Comparison of ENCODE assay signal across 24 cellular contexts in genomic region chr10:97733256-97733655, GRCh38. TPM values are rescaled to one million over a fixed set of nuclear protein-coding genes. Genes with fewer than 3 reads are reported as not detected.
DNase-seq lines count a peak whose midpoint lies in the region; ATAC-seq, FAIRE-seq and TF ChIP-seq lines count a peak whose summit lies in the region.
"Had no signal": no experiment of that assay in that cellular context is flagged by ENCODE, and none has a peak within 500 bp of the region (broad histone marks: within the 10 kb centered on the region; RNA-seq: fewer than 3 reads in every experiment).

No MANE protein-coding gene starts in this region.

- no peak overlapping the region for H3K27ac Mint-ChIP-seq in MCF 10A (ENCODE audit: low read depth, unreplicated experiment)
- no peak overlapping the region for H3K27ac Mint-ChIP-seq in progenitor cell of endocrine pancreas
- H3K27ac Mint-ChIP-seq: B cell; CD4-positive, alpha-beta T cell; CD8-positive, alpha-beta T cell had no signal

- DNase-seq in MCF 10A (ENCODE audit: unreplicated experiment) (peak; percentile 68), breast epithelium (ENCODE audit: low spot score in 2 of 2) (no peak), bronchial epithelial cell (ENCODE audit: low read depth) (peak; percentile 88), fibroblast of the aortic adventitia (ENCODE audit: low read depth) (peak; percentile 10), tibial nerve (ENCODE audit: low spot score in 2 of 2) (no peak), progenitor cell of endocrine pancreas (ENCODE audit: low spot score, unreplicated experiment) (no peak)
- DNase-seq: AML-193; Caco-2; Calu3; CD4-positive, alpha-beta T cell; CD8-positive, alpha-beta T cell; DMS79 treated with DMSO at 0.1 percent for 48 hours; GF-D8 had no signal

- H3K4me3 Mint-ChIP-seq in MCF 10A (ENCODE audit: unreplicated experiment): no peak overlapping the region
- no peak overlapping the region for H3K4me3 Mint-ChIP-seq in progenitor cell of endocrine pancreas (ENCODE audit: low read depth)
- H3K4me3 Mint-ChIP-seq: B cell; CD8-positive, alpha-beta T cell had no signal

- intact Hi-C loops in MCF 10A (cut with micrococcal nuclease) (loop anchor here (5.0 kb wide), 1 partner anchor 161 kb away; the partner anchor contains the start of gene ANKRD2), breast epithelium (cut with DNase I; ENCODE audit: low total_unique reads) (no loop called here)

- no TSS peak for BruUV-seq in MCF 10A (replicated peaks; lab: Mats Ljungman, UMichigan)

- H3K9me3 ChIP-seq in breast epithelium (no peaks in the 10 kb centered on the region), tibial nerve (no peaks in the 10 kb centered on the region)
- H3K9me3 ChIP-seq: A549, Caco-2 had no signal

- ATAC-seq in GM21737 (IDR thresholded peaks at IDR 0.05; ENCODE audit: unreplicated experiment): no peak
- ATAC-seq: A549; CD8-positive, alpha-beta T cell had no signal

- no peak for TF ChIP-seq EP300 in tibial nerve (IDR thresholded peaks at IDR 0.05)

- whole genome bisulfite sequencing in tibial nerve, 2 donors: 88% methylated on average over 5 of the region's 5 CpGs

- no peak overlapping the region for H3K4me3 ChIP-seq in breast epithelium
- no peak overlapping the region for H3K4me3 ChIP-seq in bronchial epithelial cell (ENCODE audit: low read depth, low read length)
- H3K4me3 ChIP-seq in fibroblast of the aortic adventitia (ENCODE audit: low read depth, low read length): no peak overlapping the region
- H3K4me3 ChIP-seq in tibial nerve: no peak overlapping the region
- H3K4me3 ChIP-seq: A549; BLaER1 treated with 17β-estradiol and CSF1 and Interleukin-3, amounts not matched to agents 10 nM and 100 nM had no signal

- H3K9me3 Mint-ChIP-seq in MCF 10A (ENCODE audit: unreplicated experiment) (no peaks in the 10 kb centered on the region), progenitor cell of endocrine pancreas (ENCODE audit: low read depth) (peaks cover 7% of the 10 kb centered on the region)
- H3K9me3 Mint-ChIP-seq: CD4-positive, alpha-beta T cell; CD8-positive, alpha-beta T cell had no signal

- H3K27ac ChIP-seq in breast epithelium (no peak overlapping the region), tibial nerve (no peak overlapping the region)
- H3K27ac ChIP-seq: 22Rv1; A549; BLaER1 treated with 17β-estradiol and CSF1 and Interleukin-3, amounts not matched to agents 10 nM and 100 nM; C4-2B had no signal

- POLR2A ChIA-PET in MCF 10A (lab: Yijun Ruan, JAX): interaction anchor here (0.7 to 15.6 kb wide), 9 partner anchors 11 to 121 kb away, joined by 3 to 539 read pairs (median 5); partner anchors contain the start of genes AVPI1 and MARVELD1

- no peak for TF ChIP-seq CTCF in MCF 10A (IDR thresholded peaks at IDR 0.05; ENCODE audit: unreplicated experiment)
- no peak for TF ChIP-seq CTCF in breast epithelium (IDR thresholded peaks at IDR 0.05)
- TF ChIP-seq CTCF in bronchial epithelial cell (IDR thresholded peaks at IDR 0.05; ENCODE audit: insufficient read depth, low read length, severe bottlenecking): no peak
- TF ChIP-seq CTCF in fibroblast of the aortic adventitia (IDR thresholded peaks at IDR 0.05; ENCODE audit: insufficient read depth, low read length): no peak
- no peak for TF ChIP-seq CTCF in tibial nerve (IDR thresholded peaks at IDR 0.05)
- no peak for TF ChIP-seq CTCF in progenitor cell of endocrine pancreas (IDR thresholded peaks at IDR 0.05; ENCODE audit: unreplicated experiment)

- TF ChIP-seq POLR2A in breast epithelium (IDR thresholded peaks at IDR 0.05) (no peak), tibial nerve (IDR thresholded peaks at IDR 0.05) (no peak)

- H3K27me3 ChIP-seq in breast epithelium (no peaks in the 10 kb centered on the region), bronchial epithelial cell (ENCODE audit: control insufficient read depth, insufficient read depth, low read length) (no peaks in the 10 kb centered on the region), tibial nerve (no peaks in the 10 kb centered on the region)
- H3K27me3 ChIP-seq: BLaER1 treated with 17β-estradiol and CSF1 and Interleukin-3, amounts not matched to agents 10 nM and 100 nM had no signal

- H3K36me3 Mint-ChIP-seq in MCF 10A (ENCODE audit: insufficient read depth, unreplicated experiment) (peaks cover 12% of the 10 kb centered on the region), progenitor cell of endocrine pancreas (ENCODE audit: insufficient read depth) (peaks cover 3% of the 10 kb centered on the region)

- H3K27me3 Mint-ChIP-seq in MCF 10A (ENCODE audit: insufficient read depth, unreplicated experiment): no peaks in the 10 kb centered on the region
- H3K27me3 Mint-ChIP-seq in progenitor cell of endocrine pancreas: peaks cover 21% of the 10 kb centered on the region

- H3K36me3 ChIP-seq in breast epithelium (no peaks in the 10 kb centered on the region), bronchial epithelial cell (ENCODE audit: control insufficient read depth, insufficient read depth, low read length) (no peaks in the 10 kb centered on the region), tibial nerve (no peaks in the 10 kb centered on the region)

- FAIRE-seq in bronchial epithelial cell (lab: Jason Lieb, UNC): no peak
- FAIRE-seq: A549, D721Med, G401.6, GM12891, GM19239 had no signal

- H3K4me1 Mint-ChIP-seq in MCF 10A (ENCODE audit: insufficient read depth, unreplicated experiment) (peaks cover 15% of the 10 kb centered on the region), progenitor cell of endocrine pancreas (ENCODE audit: low read depth) (peaks cover 8% of the 10 kb centered on the region)

- H3K4me1 ChIP-seq in breast epithelium: peaks cover 0 to under 1% of the 10 kb centered on the region in 2 donors
- peaks cover 0 to 19% (median 4%) of the 10 kb centered on the region in 4 donors for H3K4me1 ChIP-seq in tibial nerve

- CTCF ChIA-PET in MCF 10A (lab: Yijun Ruan, JAX): interaction anchor here (0.6 to 15.8 kb wide), 17 partner anchors 9 to 120 kb away, joined by 3 to 847 read pairs (median 7); partner anchors contain the start of genes AVPI1 and MARVELD1

RNA-seq across cellular contexts. Expression of gene ZFYVE27, which starts 3.7 kb away (rescaled TPM):
- total RNA-seq in MCF 10A (2022): 25.7 and 28.7 TPM in 2 replicates
- 10 to 100 TPM; 26.9 to 37.6 (median 29.2) TPM for total RNA-seq in breast epithelium
- 15.3 and 19.1 TPM in 2 replicates for total RNA-seq in bronchial epithelial cell
- 14.1 and 20.4 TPM in 2 replicates for total RNA-seq in fibroblast of the aortic adventitia (ENCODE audit: low replicate concordance)
- 10 to 100 TPM; 33.4 to 46.8 (median 42.7) TPM for total RNA-seq in tibial nerve
- total RNA-seq in progenitor cell of endocrine pancreas: 43.4 and 44.2 TPM in 2 replicates

RNA-seq across cellular contexts. Expression of gene MARVELD1, which starts 19.7 kb away (rescaled TPM):
- total RNA-seq in MCF 10A (2022) (51.0 and 54.9 TPM in 2 replicates), breast epithelium (10 to 100 TPM; 13.4 to 19.8 (median 16.2) TPM), bronchial epithelial cell (3.6 and 4.7 TPM in 2 replicates), fibroblast of the aortic adventitia (ENCODE audit: low replicate concordance) (34.9 and 64.3 TPM in 2 replicates), tibial nerve (10 to 100 TPM; 28.0 to 45.3 (median 42.2) TPM), progenitor cell of endocrine pancreas (14.3 and 14.7 TPM in 2 replicates)

RNA-seq across cellular contexts. Expression of gene SFRP5, which starts 38.5 kb away (rescaled TPM):
- total RNA-seq in MCF 10A (2022): not detected in 2 replicates
- 1 to 10 TPM in 1 of 3 donors, under 1 TPM in 2; 0.29 to 1.8 (median 0.33) TPM for total RNA-seq in breast epithelium
- not detected in 2 replicates for total RNA-seq in bronchial epithelial cell
- not detected in 2 replicates for total RNA-seq in fibroblast of the aortic adventitia (ENCODE audit: low replicate concordance)
- total RNA-seq in tibial nerve: 100 to 1,000 TPM; 183 to 530 (median 479) TPM
- total RNA-seq in progenitor cell of endocrine pancreas: 73.1 and 81.0 TPM in 2 replicates
- total RNA-seq: A172; B cell; CD4-positive, alpha-beta T cell had no signal

RNA-seq across cellular contexts. Expression of gene AVPI1, which starts 46.2 kb away (rescaled TPM):
- total RNA-seq in MCF 10A (2022) (276 and 305 TPM in 2 replicates), breast epithelium (10 to 100 TPM; 23.9 to 42.4 (median 39.0) TPM), bronchial epithelial cell (89.2 and 99.3 TPM in 2 replicates), fibroblast of the aortic adventitia (ENCODE audit: low replicate concordance) (20.2 TPM in 2 replicates), tibial nerve (100 to 1,000 TPM; 113 to 253 (median 170) TPM), progenitor cell of endocrine pancreas (4.3 TPM in 2 replicates)

Comparison
In these comparisons a context has a peak if more than half of its experiments do, and no peak if none do; other contexts are left out.
1. DNase-seq: peak in MCF 10A (single experiment), bronchial epithelial cell (single experiment) and fibroblast of the aortic adventitia (single experiment); none in breast epithelium (0 of 2), tibial nerve (0 of 2) and progenitor cell of endocrine pancreas (single experiment).
2. RNA of gene SFRP5, which starts 38.5 kb away (total RNA-seq): 183 to 530 TPM in tibial nerve and 73.1 to 81.0 TPM in progenitor cell of endocrine pancreas; 0.29 to 1.8 TPM in breast epithelium, not detected in MCF 10A, not detected in bronchial epithelial cell and not detected in fibroblast of the aortic adventitia; every median in the first group is over 10 times any median in the second.